8 cellular contexts compared by ENCODE assay signal in genomic region chr7:66817208-66817795, GRCh38.
DNase-seq lines count a peak whose midpoint lies in the region; ATAC-seq and TF ChIP-seq lines count a peak whose summit lies in the region.
"Not testable (repeated sequence)": the region's sequence is repeated elsewhere in the genome, so short reads cannot be mapped to it uniquely, and the experiment has no call there.

No MANE protein-coding gene starts in this region.

- H3K36me3 ChIP-seq in OCI-LY7 (ENCODE audit: insufficient read depth, low read length); heart left ventricle; naive thymus-derived CD4-positive, alpha-beta T cell (ENCODE audit: control insufficient read depth in 2 of 3, insufficient read depth in 3 of 3, low read length in 3 of 3): not testable (repeated sequence)

- H3K27me3 Mint-ChIP-seq in IgD-negative memory B cell; activated B cell treated with CpG ODN at 0.5 μM for 24 hours; naive thymus-derived CD4-positive, alpha-beta T cell: not testable (repeated sequence)

- not testable (repeated sequence) for H3K27ac ChIP-seq in OCI-LY7 (ENCODE audit: low read depth, low read length, poor library complexity, severe bottlenecking); heart left ventricle; naive thymus-derived CD4-positive, alpha-beta T cell (ENCODE audit: low read depth, low read length)

- BruUV-seq in OCI-LY7 (replicated peaks; lab: Mats Ljungman, UMichigan): not testable (repeated sequence)

- H3K9me3 ChIP-seq in OCI-LY7 (ENCODE audit: low read length); heart left ventricle; naive thymus-derived CD4-positive, alpha-beta T cell (ENCODE audit: control insufficient read depth in 2 of 3, low read length in 3 of 3): not testable (repeated sequence)

- TF ChIP-seq POLR2A in heart left ventricle (IDR thresholded peaks at IDR 0.05): not testable (repeated sequence)

- H3K27me3 ChIP-seq in heart left ventricle; naive thymus-derived CD4-positive, alpha-beta T cell (ENCODE audit: control insufficient read depth in 2 of 2, insufficient read depth in 2 of 2, low read length in 2 of 2): not testable (repeated sequence)

- POLR2A ChIA-PET in OCI-LY7 (lab: Charles Lee): interaction anchor here (1.0 to 1.2 kb wide), 2 partner anchors 13 to 56 kb away, joined by 3 read pairs; no protein-coding TSS in a partner anchor
- POLR2A ChIA-PET in activated B cell treated with CpG ODN at 0.5 μM for 24 hours (lab: Charles Lee): interaction anchor here (0.6 to 1.8 kb wide), 2 partner anchors 22 to 27 kb away, joined by 3 to 9 read pairs; no protein-coding TSS in a partner anchor
- POLR2A ChIA-PET in naive thymus-derived CD4-positive, alpha-beta T cell (lab: Charles Lee): not testable (repeated sequence)

- intact Hi-C loops in OCI-LY7 (cut with micrococcal nuclease; ENCODE audit: unreplicated experiment); activated B cell treated with CpG ODN at 0.5 μM for 24 hours (cut with micrococcal nuclease); heart left ventricle (cut with DNase I); naive thymus-derived CD4-positive, alpha-beta T cell (cut with micrococcal nuclease): not testable (repeated sequence)

- peak overlapping the region in 2 of 3 donors; percentile 43 to 71 for H3K27ac Mint-ChIP-seq in IgD-negative memory B cell
- H3K27ac Mint-ChIP-seq in activated B cell treated with CpG ODN at 0.5 μM for 24 hours: peak overlapping the region; percentile 66
- peak overlapping the region in 2 of 9 donors; percentile 21 to 22 for H3K27ac Mint-ChIP-seq in naive thymus-derived CD4-positive, alpha-beta T cell

- DNase-seq in GDM1 (lab: John Stamatoyannopoulos, UW) (peak; percentile 5), OCI-LY7 (ENCODE audit: low spot score) (peak; percentile 7)
- DNase-seq in activated B cell treated with CpG ODN at 0.5 μM for 24 hours; heart left ventricle; naive thymus-derived CD4-positive, alpha-beta T cell; stimulated activated naive CD8-positive, alpha-beta T cell treated with anti-CD3 and anti-CD28 coated beads, Interleukin-15, Interleukin-2, amounts not matched to agents 100 U/mL and 50 U/mL, for 24 hours: not testable (repeated sequence)

- not testable (repeated sequence) for H3K4me1 ChIP-seq in OCI-LY7 (ENCODE audit: insufficient read depth, low read length, poor library complexity, severe bottlenecking); heart left ventricle; naive thymus-derived CD4-positive, alpha-beta T cell (ENCODE audit: control insufficient read depth in 2 of 2, insufficient read depth in 2 of 2, low read length in 2 of 2)

- peaks cover 4 to 11% (median 6%) of the 10 kb centered on the region in 3 donors for H3K4me1 Mint-ChIP-seq in IgD-negative memory B cell
- peaks cover 14% of the 10 kb centered on the region for H3K4me1 Mint-ChIP-seq in activated B cell treated with CpG ODN at 0.5 μM for 24 hours
- H3K4me1 Mint-ChIP-seq in naive thymus-derived CD4-positive, alpha-beta T cell: not testable (repeated sequence)

- H3K36me3 Mint-ChIP-seq in IgD-negative memory B cell; activated B cell treated with CpG ODN at 0.5 μM for 24 hours (ENCODE audit: low read depth); naive thymus-derived CD4-positive, alpha-beta T cell: not testable (repeated sequence)

- H3K9me2 ChIP-seq in OCI-LY7 (ENCODE audit: insufficient read depth, low read length): not testable (repeated sequence)

- CTCF ChIA-PET in OCI-LY7 (lab: Charles Lee; ENCODE audit: unreplicated experiment); activated B cell treated with CpG ODN at 0.5 μM for 24 hours (lab: Charles Lee); naive thymus-derived CD4-positive, alpha-beta T cell (lab: Charles Lee): not testable (repeated sequence)

- WGBS in heart left ventricle, 4 donors: 62 to 79% (median 68%) methylated on average over 2 to 8 of the region's 8 CpGs

- H3K4me2 ChIP-seq in OCI-LY7 (ENCODE audit: low read length): not testable (repeated sequence)

- ATAC-seq in GM21786 (IDR thresholded peaks at IDR 0.05; ENCODE audit: unreplicated experiment): peak; percentile 61
- peak; percentile 85 for ATAC-seq in activated B cell treated with CpG ODN at 0.5 μM for 24 hours (ENCODE audit: low read depth)
- peak in 3 of 4 donors; percentile 85 to 92 (median 90) for ATAC-seq in heart left ventricle
- peak; percentile 72 for ATAC-seq in naive thymus-derived CD4-positive, alpha-beta T cell
- ATAC-seq in stimulated activated naive CD8-positive, alpha-beta T cell treated with anti-CD3 and anti-CD28 coated beads, Interleukin-15, Interleukin-2, amounts not matched to agents 100 U/mL and 50 U/mL, for 24 hours: peak; percentile 20

- not testable (repeated sequence) for TF ChIP-seq CTCF in OCI-LY7 (conservative IDR thresholded peaks at IDR 0.05; ENCODE audit: low read length); activated B cell treated with CpG ODN at 0.5 μM for 24 hours (IDR thresholded peaks at IDR 0.05); heart left ventricle (IDR thresholded peaks at IDR 0.05)

- H3K79me2 ChIP-seq in OCI-LY7 (ENCODE audit: insufficient read depth, low read depth, low read length): not testable (repeated sequence)

- not testable (repeated sequence) for H4K20me1 ChIP-seq in OCI-LY7 (ENCODE audit: insufficient read depth, low read length)

- H3K4me3 Mint-ChIP-seq in IgD-negative memory B cell: peak overlapping the region in 2 of 4 donors; percentile 45 to 57
- H3K4me3 Mint-ChIP-seq in activated B cell treated with CpG ODN at 0.5 μM for 24 hours: not testable (repeated sequence)
- H3K4me3 Mint-ChIP-seq in naive thymus-derived CD4-positive, alpha-beta T cell: peak overlapping the region in 1 of 10 donors; percentile 53

- not testable (repeated sequence) for H3K9me3 Mint-ChIP-seq in IgD-negative memory B cell; activated B cell treated with CpG ODN at 0.5 μM for 24 hours; naive thymus-derived CD4-positive, alpha-beta T cell

- not testable (repeated sequence) for H3K4me3 ChIP-seq in OCI-LY7 (ENCODE audit: low read depth, low read length, poor library complexity, severe bottlenecking); heart left ventricle; naive thymus-derived CD4-positive, alpha-beta T cell (ENCODE audit: low read length)

- not testable (repeated sequence) for H2AFZ ChIP-seq in OCI-LY7 (ENCODE audit: low read length)

Comparison
In these comparisons a context has a peak if more than half of its experiments do, and no peak if none do; other contexts are left out.
1. ATAC-seq: peak in every context shown above with its lines; median percentile 90 in heart left ventricle; 85 in activated B cell treated with CpG ODN at 0.5 μM for 24 hours; 72 in naive thymus-derived CD4-positive, alpha-beta T cell; 61 in GM21786; 20 in stimulated activated naive CD8-positive, alpha-beta T cell treated with anti-CD3 and anti-CD28 coated beads, Interleukin-15, Interleukin-2, amounts not matched to agents 100 U/mL and 50 U/mL, for 24 hours.